9 cellular contexts compared by ENCODE assay signal in the genomic region with DNA sequence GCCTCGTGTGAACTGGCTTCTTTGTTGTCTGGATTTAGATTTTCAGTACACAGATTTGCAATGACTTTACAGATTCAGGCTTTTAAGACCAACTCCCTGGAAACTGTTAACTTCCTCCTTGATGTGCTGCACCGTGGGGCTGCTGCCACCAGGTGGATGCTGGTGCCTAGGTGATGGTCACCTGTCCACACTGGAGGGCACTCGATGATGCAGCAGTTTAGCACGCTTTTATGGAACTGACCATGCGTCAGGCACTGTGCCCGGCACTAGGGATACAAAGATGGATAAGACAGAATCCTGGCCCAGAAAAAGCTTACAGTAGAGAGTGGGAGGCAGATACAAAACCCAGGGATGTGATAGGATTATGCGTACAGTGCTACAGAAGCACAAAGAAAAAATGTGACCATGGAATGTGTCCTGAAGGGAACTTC.
DNase-seq lines count a peak whose midpoint lies in the region; ATAC-seq and TF ChIP-seq lines count a peak whose summit lies in the region.
"Had no signal": no experiment of that assay in that cellular context is flagged by ENCODE, and none has a peak within 500 bp of the region (broad histone marks: within the 10 kb centered on the region; RNA-seq: fewer than 3 reads in every experiment).

No MANE protein-coding gene starts in this region.

- H3K36me3 ChIP-seq in body of pancreas (replicated peaks in 1 of 2; ENCODE audit: insufficient read depth in 1 of 2, low read depth in 2 of 2): no peaks in the 10 kb centered on the region

- peak; percentile 62 for ATAC-seq in body of pancreas

- TF ChIP-seq POLR2A in body of pancreas (IDR thresholded peaks at IDR 0.05): no peak

- peak overlapping the region; percentile 68 for H3K27ac Mint-ChIP-seq in progenitor cell of endocrine pancreas
- H3K27ac Mint-ChIP-seq: T-cell had no signal

- no peak overlapping the region for H3K4me3 ChIP-seq in body of pancreas

- H3K27ac ChIP-seq in body of pancreas: no peak overlapping the region

- DNase-seq in NCI-H345 (lab: John Stamatoyannopoulos, UW) (peak; percentile 5), NCI-H345 treated with DMSO at 0.1 percent for 48 hours (lab: John Stamatoyannopoulos, UW; ENCODE audit: unreplicated experiment) (no peak), body of pancreas (peak; percentile 16 to 38 (median 18)), progenitor cell of endocrine pancreas (ENCODE audit: low spot score, unreplicated experiment) (no peak), NCI-H1930 (lab: John Stamatoyannopoulos, UW) (no peak), SK-N-DZ (ENCODE audit: low spot score) (no peak), KG1 (lab: John Stamatoyannopoulos, UW) (no peak)
- DNase-seq: T-cell had no signal

- 28 to 34% methylated on average over 6 to 7 of the region's 7 CpGs for WGBS in body of pancreas, 2 donors

- H3K4me3 Mint-ChIP-seq in progenitor cell of endocrine pancreas (ENCODE audit: low read depth): no peak overlapping the region
- H3K4me3 Mint-ChIP-seq: T-cell had no signal

- H3K9me3 Mint-ChIP-seq in progenitor cell of endocrine pancreas (ENCODE audit: low read depth): no peaks in the 10 kb centered on the region
- H3K9me3 Mint-ChIP-seq: T-cell had no signal

- TF ChIP-seq CTCF in LNCAP (IDR thresholded peaks at IDR 0.05): peak; percentile 57
- peak in 4 of 7 experiments; percentile 15 to 36 (median 31) for TF ChIP-seq CTCF in body of pancreas (IDR thresholded peaks at IDR 0.05)
- TF ChIP-seq CTCF in progenitor cell of endocrine pancreas (IDR thresholded peaks at IDR 0.05; ENCODE audit: unreplicated experiment): peak; percentile 55

- H3K9me3 ChIP-seq in body of pancreas: no peaks in the 10 kb centered on the region

- no peaks in the 10 kb centered on the region for H3K27me3 ChIP-seq in body of pancreas

- H3K27me3 Mint-ChIP-seq in progenitor cell of endocrine pancreas: no peaks in the 10 kb centered on the region

- H3K4me1 ChIP-seq in body of pancreas: no peaks in the 10 kb centered on the region

- H3K4me1 Mint-ChIP-seq in progenitor cell of endocrine pancreas (ENCODE audit: low read depth): peaks cover 19% of the 10 kb centered on the region
- H3K4me1 Mint-ChIP-seq: T-cell had no signal

- intact Hi-C loops in body of pancreas (cut with DNase I): no loop called here

- H3K36me3 Mint-ChIP-seq in progenitor cell of endocrine pancreas (ENCODE audit: insufficient read depth): peaks cover 1% of the 10 kb centered on the region
- H3K36me3 Mint-ChIP-seq: T-cell had no signal

Comparison
In these comparisons a context has a peak if more than half of its experiments do, and no peak if none do; other contexts are left out.
1. DNase-seq: peak in NCI-H345 (single experiment) and body of pancreas (4 of 4); none in NCI-H345 treated with DMSO at 0.1 percent for 48 hours (single experiment), progenitor cell of endocrine pancreas (single experiment), NCI-H1930 (0 of 2), SK-N-DZ (single experiment) and KG1 (single experiment).
2. Peak in every context shown above with its lines, with median percentiles within 50 percentile points of each other: CTCF ChIP-seq.